In genomic region chr11:75239551-75240290, GRCh38 we compare ENCODE assay signal across 15 cellular contexts. TPM values are rescaled to one million over a fixed set of nuclear protein-coding genes. Genes with fewer than 3 reads are reported as not detected.
DNase-seq lines count a peak whose midpoint lies in the region; ATAC-seq, FAIRE-seq and TF ChIP-seq lines count a peak whose summit lies in the region.
"Had no signal": no experiment of that assay in that cellular context is flagged by ENCODE, and none has a peak within 500 bp of the region (broad histone marks: within the 10 kb centered on the region; RNA-seq: fewer than 3 reads in every experiment).

No MANE protein-coding gene starts in this region.

- H3K4me3 Mint-ChIP-seq in activated CD4-positive, alpha-beta T cell treated with anti-CD3 and anti-CD28 coated beads for 36 hours, result peak overlapping the region; percentile 70
- H3K4me3 Mint-ChIP-seq in T-helper 17 cell, result peak overlapping the region; percentile 86
- H3K4me3 Mint-ChIP-seq in endodermal cell, result peak overlapping the region; percentile 54
- H3K4me3 Mint-ChIP-seq in osteocyte (ENCODE audit: unreplicated experiment), result peak overlapping the region; percentile 64

- no peak overlapping the region for H3K9ac ChIP-seq in endodermal cell (ENCODE audit: extremely low read depth, low read length, poor library complexity, severe bottlenecking)

- H3K27ac Mint-ChIP-seq in activated CD4-positive, alpha-beta T cell treated with anti-CD3 and anti-CD28 coated beads for 36 hours, result no peak overlapping the region
- H3K27ac Mint-ChIP-seq in T-helper 17 cell (no peak overlapping the region), endodermal cell (no peak overlapping the region), osteocyte (ENCODE audit: unreplicated experiment) (no peak overlapping the region)

- no peak for DNase-seq in activated CD4-positive, alpha-beta T cell treated with anti-CD3 and anti-CD28 coated beads for 36 hours
- DNase-seq in activated CD4-positive, alpha-beta T cell treated with anti-CD3 and anti-CD28 coated beads, Interleukin-2, amount 50 U/mL, for 1 hour, result no peak
- DNase-seq in T-helper 17 cell (no peak), endodermal cell (peak; percentile 56), osteocyte (ENCODE audit: extremely low spot score, unreplicated experiment) (no peak), DMS53 (lab: John Stamatoyannopoulos, UW) (no peak), GM19239 (ENCODE audit: insufficient read length, low spot score) (no peak)
- DNase-seq: DMS79, foreskin melanocyte, HCEC 1CT, IMR-90 had no signal

- H3K4me1 ChIP-seq in endodermal cell (ENCODE audit: control insufficient read depth, insufficient read depth, low read length), result peaks cover 4% of the 10 kb centered on the region

- FAIRE-seq in GM19239 (lab: Jason Lieb, UNC), result no peak
- FAIRE-seq: GM12891 had no signal

- no peaks in the 10 kb centered on the region for H3K9me3 ChIP-seq in T-helper 17 cell (ENCODE audit: control insufficient read depth, low read length, poor library complexity, severe bottlenecking)
- H3K9me3 ChIP-seq in endodermal cell (ENCODE audit: control insufficient read depth, low read length), result no peaks in the 10 kb centered on the region
- H3K9me3 ChIP-seq: adrenal gland had no signal

- 56 to 72% methylated on average over 9 to 10 of the region's 10 CpGs for WGBS in endodermal cell (ENCODE audit: insufficient coverage in 1 of 2, insufficient read length in 1 of 2), 2 experiments

- H3K4me3 ChIP-seq in endodermal cell (ENCODE audit: low read length), result no peak overlapping the region

- H3K27me3 Mint-ChIP-seq in activated CD4-positive, alpha-beta T cell treated with anti-CD3 and anti-CD28 coated beads for 36 hours, result peaks cover 26% of the 10 kb centered on the region
- H3K27me3 Mint-ChIP-seq in T-helper 17 cell (peaks cover 26% of the 10 kb centered on the region), endodermal cell (ENCODE audit: insufficient read depth) (peaks cover 69% of the 10 kb centered on the region), osteocyte (ENCODE audit: unreplicated experiment) (peaks cover 60% of the 10 kb centered on the region)

- H3K4me1 Mint-ChIP-seq in activated CD4-positive, alpha-beta T cell treated with anti-CD3 and anti-CD28 coated beads for 36 hours, result peaks cover 8% of the 10 kb centered on the region
- H3K4me1 Mint-ChIP-seq in T-helper 17 cell (peaks cover 10% of the 10 kb centered on the region), endodermal cell (peaks cover 4% of the 10 kb centered on the region), osteocyte (ENCODE audit: unreplicated experiment) (peaks cover 8% of the 10 kb centered on the region)

- H3K27me3 ChIP-seq in endodermal cell (ENCODE audit: control insufficient read depth, insufficient read depth, low read length, poor library complexity, severe bottlenecking), result peaks cover 74% of the 10 kb centered on the region
- H3K27me3 ChIP-seq: adrenal gland had no signal

- intact Hi-C loops in activated CD4-positive, alpha-beta T cell treated with anti-CD3 and anti-CD28 coated beads for 36 hours (cut with DNase I, micrococcal nuclease), result loop anchor here in 1 of 2 experiments (2.0 kb wide), 2 partner anchors 25 to 311 kb away; no protein-coding TSS in a partner anchor

- H3K36me3 ChIP-seq in endodermal cell (ENCODE audit: control insufficient read depth, insufficient read depth, low read length), result no peaks in the 10 kb centered on the region
- H3K36me3 ChIP-seq: adrenal gland had no signal

- TF ChIP-seq CTCF in endodermal cell (conservative IDR thresholded peaks at IDR 0.05) (no peak), osteocyte (IDR thresholded peaks at IDR 0.05) (no peak)

- CTCF ChIA-PET in activated CD4-positive, alpha-beta T cell treated with anti-CD3 and anti-CD28 coated beads for 36 hours (lab: Charles Lee), result interaction anchor here (0.6 to 18.4 kb wide), 11 partner anchors 9 to 143 kb away, joined by 3 to 458 read pairs (median 3); no protein-coding TSS in a partner anchor

- H3K27ac ChIP-seq in endodermal cell (ENCODE audit: low read depth, low read length), result no peak overlapping the region
- H3K27ac ChIP-seq: adrenal gland had no signal

- no peak for ATAC-seq in activated CD4-positive, alpha-beta T cell treated with anti-CD3 and anti-CD28 coated beads for 36 hours
- no peak for ATAC-seq in T-helper 17 cell
- no peak for ATAC-seq in HG03108 (IDR thresholded peaks at IDR 0.05; ENCODE audit: unreplicated experiment)
- ATAC-seq: left colon had no signal

- POLR2A ChIA-PET in activated CD4-positive, alpha-beta T cell treated with anti-CD3 and anti-CD28 coated beads for 36 hours (lab: Charles Lee), result interaction anchor here (0.6 kb wide), 1 partner anchor 16 kb away, joined by 3 read pairs; no protein-coding TSS in a partner anchor

- no peaks in the 10 kb centered on the region for H3K36me3 Mint-ChIP-seq in activated CD4-positive, alpha-beta T cell treated with anti-CD3 and anti-CD28 coated beads for 36 hours (ENCODE audit: low read depth)
- H3K36me3 Mint-ChIP-seq in T-helper 17 cell (ENCODE audit: low read depth) (peaks cover 6% of the 10 kb centered on the region), endodermal cell (ENCODE audit: low read depth) (no peaks in the 10 kb centered on the region), osteocyte (ENCODE audit: unreplicated experiment) (no peaks in the 10 kb centered on the region)

- no peaks in the 10 kb centered on the region for H3K9me3 Mint-ChIP-seq in activated CD4-positive, alpha-beta T cell treated with anti-CD3 and anti-CD28 coated beads for 36 hours (ENCODE audit: low read depth)
- H3K9me3 Mint-ChIP-seq in endodermal cell, result no peaks in the 10 kb centered on the region
- H3K9me3 Mint-ChIP-seq in osteocyte (ENCODE audit: unreplicated experiment), result no peaks in the 10 kb centered on the region

RNA-seq across cellular contexts. Expression of gene TPBGL, which starts 0.9 kb away (rescaled TPM):
- total RNA-seq in activated CD4-positive, alpha-beta T cell treated with anti-CD3 and anti-CD28 coated beads for 36 hours, result under 1 TPM; 0.18 to 0.21 TPM
- total RNA-seq in T-helper 17 cell, result under 1 TPM; 0.42 to 0.60 TPM
- total RNA-seq in endodermal cell, result under 1 TPM in 1 of 2 donors, not detected in 1; 0.13 TPM
- polyA plus RNA-seq in endodermal cell (2013, experiment 1 of 2), result 0.28 TPM
- polyA plus RNA-seq in endodermal cell (2013, experiment 2 of 2), result 0.21 TPM
- total RNA-seq in osteocyte, result 0.13 TPM in 1 of 2 replicates, not detected in the other
- total RNA-seq: IMR-90 had no signal
- polyA plus RNA-seq: IMR-90 had no signal
